In genomic region chrX:154094833-154095232, GRCh38 we compare ENCODE assay signal across 1 cellular context.
TF ChIP-seq lines count a peak whose summit lies in the region.

No MANE protein-coding gene starts in this region.

TF ChIP-seq in HepG2, 621 proteins besides CTCF, POLR2A, EP300 and RAD21:
- TF ChIP-seq ZMYM2 (CRISPR knock-in tag; IDR thresholded peaks at IDR 0.05) (no peak), SAP130 (CRISPR knock-in tag; IDR thresholded peaks at IDR 0.05; ENCODE audit: low read depth) (no peak), ZNF660 (CRISPR knock-in tag; IDR thresholded peaks at IDR 0.05; ENCODE audit: borderline replicate concordance, low read depth) (no peak)
